In the genomic region with DNA sequence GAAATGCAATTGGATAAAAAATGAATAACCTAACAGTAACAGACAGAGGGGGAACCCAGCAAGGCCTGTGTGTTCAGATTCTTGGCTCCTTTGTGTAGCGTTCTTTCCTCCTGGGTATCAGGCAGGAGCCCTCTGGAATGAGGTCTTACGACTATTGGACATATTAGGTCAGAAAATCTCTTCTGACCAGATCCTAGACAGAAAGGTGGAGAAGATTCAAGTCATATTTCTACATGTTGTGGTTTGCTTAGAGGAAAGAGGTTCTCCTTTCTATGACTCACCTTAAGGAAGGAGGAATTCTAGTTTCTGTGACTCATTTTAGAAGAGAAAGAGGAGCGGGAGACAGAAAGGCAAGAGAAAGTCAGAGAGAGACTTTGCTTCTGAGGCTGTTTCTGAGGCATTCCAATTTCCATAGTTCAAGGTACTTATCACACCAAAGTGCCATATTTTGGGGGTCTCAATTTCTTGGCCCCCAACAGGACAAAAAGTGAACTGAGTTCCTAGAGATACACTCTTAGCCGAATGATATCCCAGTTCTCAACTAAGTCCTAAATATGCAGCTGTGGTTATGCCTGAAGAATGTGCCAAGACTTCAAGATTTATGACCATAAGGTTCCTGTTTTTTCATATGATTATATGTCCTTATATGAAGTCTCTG, we compare ENCODE assay signal across 1 cellular context.
TF ChIP-seq lines count a peak whose summit lies in the region.

No MANE protein-coding gene starts in this region.

TF ChIP-seq in WTC11, 78 proteins besides CTCF, POLR2A, EP300 and RAD21 (continued from another document):
- TF ChIP-seq, protein P1, sequence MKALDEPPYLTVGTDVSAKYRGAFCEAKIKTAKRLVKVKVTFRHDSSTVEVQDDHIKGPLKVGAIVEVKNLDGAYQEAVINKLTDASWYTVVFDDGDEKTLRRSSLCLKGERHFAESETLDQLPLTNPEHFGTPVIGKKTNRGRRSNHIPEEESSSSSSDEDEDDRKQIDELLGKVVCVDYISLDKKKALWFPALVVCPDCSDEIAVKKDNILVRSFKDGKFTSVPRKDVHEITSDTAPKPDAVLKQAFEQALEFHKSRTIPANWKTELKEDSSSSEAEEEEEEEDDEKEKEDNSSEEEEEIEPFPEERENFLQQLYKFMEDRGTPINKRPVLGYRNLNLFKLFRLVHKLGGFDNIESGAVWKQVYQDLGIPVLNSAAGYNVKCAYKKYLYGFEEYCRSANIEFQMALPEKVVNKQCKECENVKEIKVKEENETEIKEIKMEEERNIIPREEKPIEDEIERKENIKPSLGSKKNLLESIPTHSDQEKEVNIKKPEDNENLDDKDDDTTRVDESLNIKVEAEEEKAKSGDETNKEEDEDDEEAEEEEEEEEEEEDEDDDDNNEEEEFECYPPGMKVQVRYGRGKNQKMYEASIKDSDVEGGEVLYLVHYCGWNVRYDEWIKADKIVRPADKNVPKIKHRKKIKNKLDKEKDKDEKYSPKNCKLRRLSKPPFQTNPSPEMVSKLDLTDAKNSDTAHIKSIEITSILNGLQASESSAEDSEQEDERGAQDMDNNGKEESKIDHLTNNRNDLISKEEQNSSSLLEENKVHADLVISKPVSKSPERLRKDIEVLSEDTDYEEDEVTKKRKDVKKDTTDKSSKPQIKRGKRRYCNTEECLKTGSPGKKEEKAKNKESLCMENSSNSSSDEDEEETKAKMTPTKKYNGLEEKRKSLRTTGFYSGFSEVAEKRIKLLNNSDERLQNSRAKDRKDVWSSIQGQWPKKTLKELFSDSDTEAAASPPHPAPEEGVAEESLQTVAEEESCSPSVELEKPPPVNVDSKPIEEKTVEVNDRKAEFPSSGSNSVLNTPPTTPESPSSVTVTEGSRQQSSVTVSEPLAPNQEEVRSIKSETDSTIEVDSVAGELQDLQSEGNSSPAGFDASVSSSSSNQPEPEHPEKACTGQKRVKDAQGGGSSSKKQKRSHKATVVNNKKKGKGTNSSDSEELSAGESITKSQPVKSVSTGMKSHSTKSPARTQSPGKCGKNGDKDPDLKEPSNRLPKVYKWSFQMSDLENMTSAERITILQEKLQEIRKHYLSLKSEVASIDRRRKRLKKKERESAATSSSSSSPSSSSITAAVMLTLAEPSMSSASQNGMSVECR (CRISPR knock-in tag; IDR thresholded peaks at IDR 0.05; ENCODE audit: borderline replicate concordance) = no peak
- TF ChIP-seq, protein P2, sequence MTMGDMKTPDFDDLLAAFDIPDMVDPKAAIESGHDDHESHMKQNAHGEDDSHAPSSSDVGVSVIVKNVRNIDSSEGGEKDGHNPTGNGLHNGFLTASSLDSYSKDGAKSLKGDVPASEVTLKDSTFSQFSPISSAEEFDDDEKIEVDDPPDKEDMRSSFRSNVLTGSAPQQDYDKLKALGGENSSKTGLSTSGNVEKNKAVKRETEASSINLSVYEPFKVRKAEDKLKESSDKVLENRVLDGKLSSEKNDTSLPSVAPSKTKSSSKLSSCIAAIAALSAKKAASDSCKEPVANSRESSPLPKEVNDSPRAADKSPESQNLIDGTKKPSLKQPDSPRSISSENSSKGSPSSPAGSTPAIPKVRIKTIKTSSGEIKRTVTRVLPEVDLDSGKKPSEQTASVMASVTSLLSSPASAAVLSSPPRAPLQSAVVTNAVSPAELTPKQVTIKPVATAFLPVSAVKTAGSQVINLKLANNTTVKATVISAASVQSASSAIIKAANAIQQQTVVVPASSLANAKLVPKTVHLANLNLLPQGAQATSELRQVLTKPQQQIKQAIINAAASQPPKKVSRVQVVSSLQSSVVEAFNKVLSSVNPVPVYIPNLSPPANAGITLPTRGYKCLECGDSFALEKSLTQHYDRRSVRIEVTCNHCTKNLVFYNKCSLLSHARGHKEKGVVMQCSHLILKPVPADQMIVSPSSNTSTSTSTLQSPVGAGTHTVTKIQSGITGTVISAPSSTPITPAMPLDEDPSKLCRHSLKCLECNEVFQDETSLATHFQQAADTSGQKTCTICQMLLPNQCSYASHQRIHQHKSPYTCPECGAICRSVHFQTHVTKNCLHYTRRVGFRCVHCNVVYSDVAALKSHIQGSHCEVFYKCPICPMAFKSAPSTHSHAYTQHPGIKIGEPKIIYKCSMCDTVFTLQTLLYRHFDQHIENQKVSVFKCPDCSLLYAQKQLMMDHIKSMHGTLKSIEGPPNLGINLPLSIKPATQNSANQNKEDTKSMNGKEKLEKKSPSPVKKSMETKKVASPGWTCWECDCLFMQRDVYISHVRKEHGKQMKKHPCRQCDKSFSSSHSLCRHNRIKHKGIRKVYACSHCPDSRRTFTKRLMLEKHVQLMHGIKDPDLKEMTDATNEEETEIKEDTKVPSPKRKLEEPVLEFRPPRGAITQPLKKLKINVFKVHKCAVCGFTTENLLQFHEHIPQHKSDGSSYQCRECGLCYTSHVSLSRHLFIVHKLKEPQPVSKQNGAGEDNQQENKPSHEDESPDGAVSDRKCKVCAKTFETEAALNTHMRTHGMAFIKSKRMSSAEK (CRISPR knock-in tag; IDR thresholded peaks at IDR 0.05; ENCODE audit: borderline replicate concordance) = no peak
- no peak for TF ChIP-seq NR3C1 (CRISPR knock-in tag; conservative IDR thresholded peaks at IDR 0.05; ENCODE audit: low read depth)
- TF ChIP-seq, protein P3, sequence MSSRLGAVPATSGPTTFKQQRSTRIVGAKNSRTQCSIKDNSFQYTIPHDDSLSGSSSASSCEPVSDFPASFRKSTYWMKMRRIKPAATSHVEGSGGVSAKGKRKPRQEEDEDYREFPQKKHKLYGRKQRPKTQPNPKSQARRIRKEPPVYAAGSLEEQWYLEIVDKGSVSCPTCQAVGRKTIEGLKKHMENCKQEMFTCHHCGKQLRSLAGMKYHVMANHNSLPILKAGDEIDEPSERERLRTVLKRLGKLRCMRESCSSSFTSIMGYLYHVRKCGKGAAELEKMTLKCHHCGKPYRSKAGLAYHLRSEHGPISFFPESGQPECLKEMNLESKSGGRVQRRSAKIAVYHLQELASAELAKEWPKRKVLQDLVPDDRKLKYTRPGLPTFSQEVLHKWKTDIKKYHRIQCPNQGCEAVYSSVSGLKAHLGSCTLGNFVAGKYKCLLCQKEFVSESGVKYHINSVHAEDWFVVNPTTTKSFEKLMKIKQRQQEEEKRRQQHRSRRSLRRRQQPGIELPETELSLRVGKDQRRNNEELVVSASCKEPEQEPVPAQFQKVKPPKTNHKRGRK (CRISPR knock-in tag; IDR thresholded peaks at IDR 0.05; ENCODE audit: borderline replicate concordance) = no peak
- no peak for TF ChIP-seq ZNF317 (CRISPR knock-in tag; IDR thresholded peaks at IDR 0.05; ENCODE audit: borderline replicate concordance, low read depth)
- TF ChIP-seq, protein P4, sequence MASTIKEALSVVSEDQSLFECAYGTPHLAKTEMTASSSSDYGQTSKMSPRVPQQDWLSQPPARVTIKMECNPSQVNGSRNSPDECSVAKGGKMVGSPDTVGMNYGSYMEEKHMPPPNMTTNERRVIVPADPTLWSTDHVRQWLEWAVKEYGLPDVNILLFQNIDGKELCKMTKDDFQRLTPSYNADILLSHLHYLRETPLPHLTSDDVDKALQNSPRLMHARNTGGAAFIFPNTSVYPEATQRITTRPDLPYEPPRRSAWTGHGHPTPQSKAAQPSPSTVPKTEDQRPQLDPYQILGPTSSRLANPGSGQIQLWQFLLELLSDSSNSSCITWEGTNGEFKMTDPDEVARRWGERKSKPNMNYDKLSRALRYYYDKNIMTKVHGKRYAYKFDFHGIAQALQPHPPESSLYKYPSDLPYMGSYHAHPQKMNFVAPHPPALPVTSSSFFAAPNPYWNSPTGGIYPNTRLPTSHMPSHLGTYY (CRISPR knock-in tag; IDR thresholded peaks at IDR 0.05) = no peak
- TF ChIP-seq, protein P5, sequence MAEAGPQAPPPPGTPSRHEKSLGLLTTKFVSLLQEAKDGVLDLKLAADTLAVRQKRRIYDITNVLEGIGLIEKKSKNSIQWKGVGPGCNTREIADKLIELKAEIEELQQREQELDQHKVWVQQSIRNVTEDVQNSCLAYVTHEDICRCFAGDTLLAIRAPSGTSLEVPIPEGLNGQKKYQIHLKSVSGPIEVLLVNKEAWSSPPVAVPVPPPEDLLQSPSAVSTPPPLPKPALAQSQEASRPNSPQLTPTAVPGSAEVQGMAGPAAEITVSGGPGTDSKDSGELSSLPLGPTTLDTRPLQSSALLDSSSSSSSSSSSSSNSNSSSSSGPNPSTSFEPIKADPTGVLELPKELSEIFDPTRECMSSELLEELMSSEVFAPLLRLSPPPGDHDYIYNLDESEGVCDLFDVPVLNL (CRISPR knock-in tag; IDR thresholded peaks at IDR 0.05; ENCODE audit: borderline replicate concordance, low read depth) = no peak
- TF ChIP-seq ELF4 (CRISPR knock-in tag; IDR thresholded peaks at IDR 0.05; ENCODE audit: low read depth) = no peak
- TF ChIP-seq NFATC4 (CRISPR knock-in tag; IDR thresholded peaks at IDR 0.05) = no peak
- TF ChIP-seq, protein P6, sequence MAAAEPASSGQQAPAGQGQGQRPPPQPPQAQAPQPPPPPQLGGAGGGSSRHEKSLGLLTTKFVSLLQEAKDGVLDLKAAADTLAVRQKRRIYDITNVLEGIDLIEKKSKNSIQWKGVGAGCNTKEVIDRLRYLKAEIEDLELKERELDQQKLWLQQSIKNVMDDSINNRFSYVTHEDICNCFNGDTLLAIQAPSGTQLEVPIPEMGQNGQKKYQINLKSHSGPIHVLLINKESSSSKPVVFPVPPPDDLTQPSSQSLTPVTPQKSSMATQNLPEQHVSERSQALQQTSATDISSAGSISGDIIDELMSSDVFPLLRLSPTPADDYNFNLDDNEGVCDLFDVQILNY (CRISPR knock-in tag; IDR thresholded peaks at IDR 0.05) = no peak
- TF ChIP-seq, protein P7, sequence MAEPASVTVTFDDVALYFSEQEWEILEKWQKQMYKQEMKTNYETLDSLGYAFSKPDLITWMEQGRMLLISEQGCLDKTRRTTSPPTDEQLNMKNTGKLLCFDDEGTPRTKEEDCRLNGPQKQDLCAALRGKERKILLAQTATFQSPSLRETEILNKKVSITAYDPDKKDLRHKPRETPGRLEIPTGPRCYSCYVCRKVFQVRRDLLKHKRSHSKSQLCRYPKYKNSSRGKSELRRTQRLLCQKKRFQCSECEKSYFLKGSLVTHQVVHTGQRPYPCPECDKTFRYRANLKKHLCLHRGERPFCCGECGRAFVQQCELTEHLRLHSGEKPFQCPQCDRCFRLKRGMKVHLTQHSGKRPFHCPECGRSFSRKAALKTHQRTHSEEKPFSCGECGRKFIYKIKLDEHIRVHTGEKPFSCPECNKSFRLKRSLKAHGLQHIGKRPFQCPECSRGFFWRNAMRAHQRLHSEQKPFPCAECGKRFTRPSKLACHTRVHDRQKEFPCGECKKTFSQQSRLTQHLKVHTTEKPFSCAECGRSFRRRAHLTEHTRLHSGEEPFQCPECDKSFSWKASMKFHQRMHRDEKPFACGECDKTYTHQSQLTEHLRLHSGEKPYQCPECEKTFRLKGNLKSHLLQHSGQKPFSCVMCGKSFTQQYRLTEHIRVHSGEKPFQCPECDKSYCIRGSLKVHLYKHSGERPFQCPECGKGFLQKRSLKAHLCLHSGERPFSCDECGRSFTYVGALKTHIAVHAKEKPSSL (CRISPR knock-in tag; conservative IDR thresholded peaks at IDR 0.05) = no peak
- TF ChIP-seq ZNF232 (CRISPR knock-in tag; IDR thresholded peaks at IDR 0.05) = no peak
- no peak for TF ChIP-seq KAT7 (CRISPR knock-in tag; IDR thresholded peaks at IDR 0.05; ENCODE audit: borderline replicate concordance)
- TF ChIP-seq NR1H2 (CRISPR knock-in tag; IDR thresholded peaks at IDR 0.05) = no peak
- TF ChIP-seq MXD4 (CRISPR knock-in tag; IDR thresholded peaks at IDR 0.05; ENCODE audit: borderline replicate concordance) = no peak
TF ChIP-seq in WTC11: peak in this region for 0.
